8 cellular contexts compared by ENCODE assay signal in genomic region chr17:18248300-18248731, GRCh38. TPM values are rescaled to one million over a fixed set of nuclear protein-coding genes. Genes with fewer than 3 reads are reported as not detected.
DNase-seq lines count a peak whose midpoint lies in the region; ATAC-seq and TF ChIP-seq lines count a peak whose summit lies in the region.

No MANE protein-coding gene starts in this region.

- H3K4me3 ChIP-seq in AG10803 (ENCODE audit: low read length) (no peak overlapping the region), GM23248 (no peak overlapping the region), dorsolateral prefrontal cortex (no peak overlapping the region), mesenchymal stem cell (ENCODE audit: insufficient read depth in 1 of 2, low read depth in 1 of 2, low read length in 2 of 2) (no peak overlapping the region)

- no peak overlapping the region for H2BK120ac ChIP-seq in mesenchymal stem cell (ENCODE audit: low read depth, low read length)

- no peak overlapping the region for H3K23ac ChIP-seq in mesenchymal stem cell (ENCODE audit: low read length in 2 of 2)

- no peak overlapping the region for H2BK12ac ChIP-seq in mesenchymal stem cell (ENCODE audit: low read length in 2 of 2)

- no peak overlapping the region for H2AK5ac ChIP-seq in mesenchymal stem cell (ENCODE audit: low read length, severe bottlenecking)

- H4K8ac ChIP-seq in mesenchymal stem cell (ENCODE audit: low read length) = no peak overlapping the region

- no peak overlapping the region for H3K14ac ChIP-seq in mesenchymal stem cell (ENCODE audit: low read length in 2 of 2)

- in situ Hi-C loops in GM23248 (cut with MboI) = no loop called here

- no peak overlapping the region for H3K27ac ChIP-seq in GM23248
- peak overlapping the region in 57 of 59 donors; percentile 13 to 91 (median 76) for H3K27ac ChIP-seq in dorsolateral prefrontal cortex
- H3K27ac ChIP-seq in mesenchymal stem cell (ENCODE audit: low read length, poor library complexity, severe bottlenecking) = no peak overlapping the region

- no peaks in the 10 kb centered on the region for H3K9me3 ChIP-seq in GM23248 (ENCODE audit: low read depth)
- no peaks in the 10 kb centered on the region for H3K9me3 ChIP-seq in mesenchymal stem cell (ENCODE audit: control insufficient read depth, low read length)

- DNase-seq in AG10803 (ENCODE audit: low read depth) (peak; percentile 59), GM23248 (peak; percentile 76), NCI-H510A treated with DMSO at 0.1 percent for 48 hours (lab: John Stamatoyannopoulos, UW) (peak; percentile 62), dorsolateral prefrontal cortex (peak in 9 of 10 donors; percentile 45 to 79 (median 73)), mesenchymal stem cell (peak; percentile 76)
- DNase-seq in activated CD4-positive, alpha-beta T cell treated with anti-CD3 and anti-CD28 coated beads, Interleukin-2, amount 50 U/mL, for 4 hours = peak; percentile 56 to 63
- peak; percentile 72 for DNase-seq in stimulated activated CD8-positive, alpha-beta memory T cell treated with anti-CD3 and anti-CD28 coated beads, Interleukin-4, amount 100 ng/mL, for 48 hours

- H2AFZ ChIP-seq in GM23248 = no peak overlapping the region
- H2AFZ ChIP-seq in mesenchymal stem cell (ENCODE audit: low read depth, low read length) = no peak overlapping the region

- H3K9me2 ChIP-seq in GM23248 (ENCODE audit: insufficient read depth) = no peaks in the 10 kb centered on the region

- H3K79me2 ChIP-seq in GM23248 (ENCODE audit: insufficient read depth) = peaks cover 10% of the 10 kb centered on the region; the same call in 1 of the 2 replicates

- intact Hi-C loops in dorsolateral prefrontal cortex (cut with DNase I) = loop anchor here (5.0 to 10.0 kb wide), 3 partner anchors 114 to 376 kb away; partner anchors contain the start of gene SHMT1 (in 2 of the 2)

- peak; percentile 70 for TF ChIP-seq CTCF in AG10803 (conservative IDR thresholded peaks at IDR 0.05; ENCODE audit: low read length)
- peak; percentile 42 to 87 (median 71) for TF ChIP-seq CTCF in dorsolateral prefrontal cortex (IDR thresholded peaks at IDR 0.05 in 54 of 56, conservative IDR thresholded peaks at IDR 0.05 in 2 of 56; ENCODE audit: low read depth in 1 of 56, partially characterized antibody in 56 of 56)

- no peak overlapping the region for H2BK5ac ChIP-seq in mesenchymal stem cell (ENCODE audit: low read depth, low read length, poor library complexity, severe bottlenecking)

- H3K4me2 ChIP-seq in GM23248 (ENCODE audit: unreplicated experiment) (no peak overlapping the region), mesenchymal stem cell (ENCODE audit: low read length, poor library complexity, severe bottlenecking) (no peak overlapping the region)

- no peaks in the 10 kb centered on the region for H4K20me1 ChIP-seq in GM23248 (ENCODE audit: insufficient read depth)

- H3K9ac ChIP-seq in GM23248 (no peak overlapping the region), mesenchymal stem cell (ENCODE audit: low read length) (peak overlapping the region; percentile 14)

- no peak overlapping the region for H3K4ac ChIP-seq in mesenchymal stem cell (ENCODE audit: low read depth in 1 of 2, low read length in 2 of 2)

- no peak overlapping the region for H3K18ac ChIP-seq in mesenchymal stem cell (ENCODE audit: low read depth in 1 of 2, low read length in 2 of 2)

- no peaks in the 10 kb centered on the region for H3K27me3 ChIP-seq in GM23248 (replicated peaks; ENCODE audit: insufficient read depth)
- no peaks in the 10 kb centered on the region for H3K27me3 ChIP-seq in dorsolateral prefrontal cortex
- H3K27me3 ChIP-seq in mesenchymal stem cell (ENCODE audit: control insufficient read depth in 1 of 2, insufficient read depth in 1 of 2, low read length in 2 of 2) = no peaks in the 10 kb centered on the region

- H2BK15ac ChIP-seq in mesenchymal stem cell (ENCODE audit: low read depth, poor library complexity, severe bottlenecking) = no peak overlapping the region

- H3K79me1 ChIP-seq in mesenchymal stem cell (replicated peaks; ENCODE audit: low read length, poor library complexity, severe bottlenecking) = peaks cover 45% of the 10 kb centered on the region

- H4K91ac ChIP-seq in mesenchymal stem cell (ENCODE audit: low read length) = no peak overlapping the region

- H3F3A ChIP-seq in GM23248 (ENCODE audit: insufficient read depth) = peaks cover 6% of the 10 kb centered on the region; the same call in 1 of the 2 replicates

- peaks cover 42% of the 10 kb centered on the region; the same call in 1 of the 2 replicates for H3K36me3 ChIP-seq in GM23248 (ENCODE audit: low read depth)
- peaks cover 89 to 90% of the 10 kb centered on the region in 2 experiments for H3K36me3 ChIP-seq in mesenchymal stem cell (ENCODE audit: control insufficient read depth in 1 of 2, insufficient read depth in 2 of 2, low read depth in 1 of 2, low read length in 2 of 2)

- 46% methylated on average over 9 of the region's 9 CpGs for WGBS in GM23248 (ENCODE audit: low coverage in 1 of 2, low lambda C conversion rate in 2 of 2, missing lambda C conversion rate in 2 of 2), 2 experiments
- WGBS in mesenchymal stem cell = 44% methylated on average over 9 of the region's 9 CpGs

- H3K4me1 ChIP-seq in GM23248 (ENCODE audit: insufficient read depth) (no peaks in the 10 kb centered on the region), mesenchymal stem cell (ENCODE audit: control insufficient read depth, insufficient read depth, low read depth, low read length) (peaks cover 5% of the 10 kb centered on the region)

- no peak for ATAC-seq in HG03520 (IDR thresholded peaks at IDR 0.05; ENCODE audit: unreplicated experiment)

RNA-seq across cellular contexts. Expression of gene FLII, which starts 10.2 kb away (rescaled TPM):
- total RNA-seq in GM23248 (2014; rRNA removed; shearing (Covaris generic)) = 250 and 306 TPM in 2 replicates
- polyA plus RNA-seq in GM23248 (2016; fragmentation: Nextera tagmentation; extraction: Ambion mirVana) = 187 TPM in 2 replicates
- 100 to 1,000 TPM in 118 of 120 experiments, 10 to 100 TPM in 2; 86.1 to 217 (median 147) TPM for total RNA-seq in dorsolateral prefrontal cortex
- 181 TPM for polyA plus RNA-seq in mesenchymal stem cell (2013, experiment 1 of 2)
- 174 TPM for polyA plus RNA-seq in mesenchymal stem cell (2013, experiment 2 of 2)

RNA-seq across cellular contexts. Expression of gene MIEF2, which starts 12.1 kb away (rescaled TPM):
- 13.8 and 26.4 TPM in 2 replicates for total RNA-seq in GM23248 (2014; rRNA removed; shearing (Covaris generic))
- polyA plus RNA-seq in GM23248 (2016; fragmentation: Nextera tagmentation; extraction: Ambion mirVana) = 8.8 and 10.0 TPM in 2 replicates
- total RNA-seq in dorsolateral prefrontal cortex = 10 to 100 TPM; 12.6 to 31.3 (median 19.8) TPM
- 3.5 TPM for polyA plus RNA-seq in mesenchymal stem cell (2013, experiment 1 of 2)
- polyA plus RNA-seq in mesenchymal stem cell (2013, experiment 2 of 2) = 3.6 TPM

RNA-seq across cellular contexts. Expression of gene LLGL1, which starts 22.9 kb away (rescaled TPM):
- total RNA-seq in GM23248 (2014; rRNA removed; shearing (Covaris generic)) = 37.3 and 40.3 TPM in 2 replicates
- 3.4 and 3.5 TPM in 2 replicates for polyA plus RNA-seq in GM23248 (2016; fragmentation: Nextera tagmentation; extraction: Ambion mirVana)
- 100 to 1,000 TPM in 8 of 120 experiments, 10 to 100 TPM in 112; 30.0 to 174 (median 53.4) TPM for total RNA-seq in dorsolateral prefrontal cortex
- polyA plus RNA-seq in mesenchymal stem cell (2013, experiment 1 of 2) = 13.5 TPM
- 13.0 TPM for polyA plus RNA-seq in mesenchymal stem cell (2013, experiment 2 of 2)

Comparison
In these comparisons a context has a peak if more than half of its experiments do, and no peak if none do; other contexts are left out.
1. H3K27ac ChIP-seq: peak in dorsolateral prefrontal cortex (57 of 59); none in GM23248 (single experiment) and mesenchymal stem cell (single experiment).
2. Peak in every context shown above with its lines, with median percentiles within 50 percentile points of each other: DNase-seq.